28 cellular contexts compared by ENCODE assay signal in the genomic region with DNA sequence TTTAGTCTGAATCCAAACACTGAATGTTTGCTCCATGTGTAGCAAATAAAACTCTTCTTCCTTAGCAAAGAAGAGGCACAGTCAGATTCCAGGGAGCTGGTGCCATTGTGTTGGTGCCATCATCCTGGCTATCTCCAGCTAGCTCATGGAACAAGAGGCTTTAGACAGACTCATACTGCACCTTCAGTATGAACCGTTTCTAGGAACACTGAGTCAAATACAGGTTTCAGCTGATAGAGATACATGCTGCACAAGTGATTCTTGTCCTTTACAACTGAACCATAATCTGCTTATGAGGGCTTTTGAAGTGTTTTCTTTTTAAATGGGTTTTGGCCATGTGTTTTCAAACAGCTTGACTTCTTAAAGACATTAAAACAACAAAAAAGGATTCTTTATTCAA.
"Had no signal": no experiment of that assay in that cellular context is flagged by ENCODE, and none has a peak within 500 bp of the region (broad histone marks: within the 10 kb centered on the region; RNA-seq: fewer than 3 reads in every experiment).

No MANE protein-coding gene starts in this region.

- H3K4me1 ChIP-seq: left lung, lower lobe of right lung, pancreas, prostate gland, tibial nerve, uterus had no signal

- H3K4me1 Mint-ChIP-seq: immature natural killer cell, nephron, neural crest cell had no signal

- H3K27ac Mint-ChIP-seq: immature natural killer cell; nephron; stimulated activated naive CD8-positive, alpha-beta T cell treated with anti-CD3 and anti-CD28 coated beads, Interleukin-15, Interleukin-2, amounts not matched to agents 100 ng/mL and 50 ng/mL, for 24 hours; type B pancreatic cell had no signal

- H3K9me3 ChIP-seq: left lung, lower lobe of right lung, pancreas, prostate gland, tibial nerve, uterus had no signal

- H3K27me3 Mint-ChIP-seq: naive thymus-derived CD8-positive, alpha-beta T cell; stimulated activated naive CD8-positive, alpha-beta T cell treated with anti-CD3 and anti-CD28 coated beads, Interleukin-15, Interleukin-2, amounts not matched to agents 100 ng/mL and 50 ng/mL, for 24 hours; type B pancreatic cell had no signal

- ATAC-seq: left colon; left lung; lower lobe of right lung; naive thymus-derived CD8-positive, alpha-beta T cell; pancreas; right cardiac atrium; sciatic nerve had no signal

- H3K4me3 ChIP-seq: left lung, lower lobe of right lung, pancreas, prostate gland, skin epidermis, tibial nerve, uterus had no signal

- H3K27me3 ChIP-seq: left lung, pancreas, tibial nerve, uterus had no signal

- H3K9me3 Mint-ChIP-seq: immature natural killer cell; naive thymus-derived CD8-positive, alpha-beta T cell; nephron; neural crest cell; stimulated activated naive CD8-positive, alpha-beta T cell treated with anti-CD3 and anti-CD28 coated beads, Interleukin-15, Interleukin-2, amounts not matched to agents 100 ng/mL and 50 ng/mL, for 24 hours; type B pancreatic cell had no signal

- H3K36me3 ChIP-seq: prostate gland, uterus had no signal

- DNase-seq: immature natural killer cell; kidney; left colon; left lung; lower lobe of right lung; mammary epithelial cell; mesenchymal stem cell; naive thymus-derived CD8-positive, alpha-beta T cell; nucleus accumbens; pancreas; posterior cingulate gyrus; retina; right cardiac atrium; stimulated activated CD4-positive, alpha-beta T cell treated with anti-CD3 and anti-CD28 coated beads, Interleukin-12 subunit alpha, Interleukin-12 subunit beta, amount 100 ng/mL, for 4 hours; stimulated activated CD4-positive, alpha-beta T cell treated with anti-CD3 and anti-CD28 coated beads, Interleukin-15, amount 100 ng/mL, for 24 hours; stimulated activated CD4-positive, alpha-beta T cell treated with anti-CD3 and anti-CD28 coated beads, Interleukin-2, amount 100 ng/mL, for 24 hours; stimulated activated CD4-positive, alpha-beta T cell treated with anti-CD3 and anti-CD28 coated beads, Interleukin-4, amount 100 ng/mL, for 1 hour; stimulated activated naive CD4-positive, alpha-beta T cell; substantia nigra; uterus had no signal

- H3K4me3 Mint-ChIP-seq: immature natural killer cell; naive thymus-derived CD8-positive, alpha-beta T cell; nephron; neural crest cell; stimulated activated naive CD8-positive, alpha-beta T cell treated with anti-CD3 and anti-CD28 coated beads, Interleukin-15, Interleukin-2, amounts not matched to agents 100 ng/mL and 50 ng/mL, for 24 hours; type B pancreatic cell had no signal
